Comparison of ENCODE assay signal across 1 cellular context in genomic region chr3:71599416-71599815, GRCh38.
TF ChIP-seq lines count a peak whose summit lies in the region.

No MANE protein-coding gene starts in this region.

TF ChIP-seq in GM23338, 12 proteins besides CTCF, POLR2A, EP300 and RAD21 (continued from another document):
- TF ChIP-seq ZNF462 (CRISPR knock-in tag; IDR thresholded peaks at IDR 0.05) (no peak), EZH2 (IDR thresholded peaks at IDR 0.05; ENCODE audit: low read depth, unreplicated experiment) (no peak), EZH2phosphoT487 (IDR thresholded peaks at IDR 0.05; ENCODE audit: unreplicated experiment) (no peak), NANOG (IDR thresholded peaks at IDR 0.05; ENCODE audit: borderline replicate concordance) (no peak), CREB1 (CRISPR knock-in tag; IDR thresholded peaks at IDR 0.05; ENCODE audit: low read depth) (no peak), ZNF331 (CRISPR knock-in tag; IDR thresholded peaks at IDR 0.05; ENCODE audit: low read depth) (no peak), JUNB (IDR thresholded peaks at IDR 0.05; ENCODE audit: unreplicated experiment) (no peak), ETS1 (IDR thresholded peaks at IDR 0.05) (no peak), REST (IDR thresholded peaks at IDR 0.05; ENCODE audit: unreplicated experiment) (no peak), ZNF114 (CRISPR knock-in tag; IDR thresholded peaks at IDR 0.05) (no peak), POLR2AphosphoS5 (IDR thresholded peaks at IDR 0.05; ENCODE audit: low read depth) (no peak)
